ENCODE assay signal across 1 cellular context in genomic region chr1:150561830-150562367, GRCh38.
A peak's percentile ranks its signal among the peaks of the same experiment; 100 is the strongest.
TF ChIP-seq lines count a peak whose summit lies in the region.

No MANE protein-coding gene starts in this region.

TF ChIP-seq in Ishikawa, 13 proteins besides CTCF, POLR2A, EP300 and RAD21 (continued from another document):
- TF ChIP-seq REST (IDR thresholded peaks at IDR 0.05; ENCODE audit: low read depth) = no peak
- TF ChIP-seq USF1 (IDR thresholded peaks at IDR 0.05) = peak; percentile 79
